Comparison of ENCODE assay signal across 1 cellular context in the genomic region with DNA sequence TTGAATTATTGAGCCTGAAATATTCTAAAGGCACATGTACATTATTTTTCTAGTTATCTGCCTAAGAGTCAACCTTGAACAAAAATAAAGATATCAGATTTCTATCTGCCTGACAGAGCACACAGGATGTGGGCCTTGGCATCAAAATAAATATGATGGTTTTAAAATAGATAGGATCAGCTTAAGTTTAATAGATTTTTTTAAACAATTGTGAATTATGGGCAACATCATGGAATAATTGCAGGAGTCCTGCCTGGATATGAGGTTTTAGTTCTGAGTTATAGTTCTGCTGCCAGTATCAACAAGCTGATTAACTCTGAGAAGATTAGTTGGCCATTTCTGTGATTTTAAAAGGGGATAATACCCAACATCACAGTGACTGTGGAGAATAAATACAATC.
TF ChIP-seq lines count a peak whose summit lies in the region.

No MANE protein-coding gene starts in this region.

TF ChIP-seq in SK-N-SH, 30 proteins besides CTCF, POLR2A, EP300 and RAD21 (continued from another document):
- TF ChIP-seq, protein P1, sequence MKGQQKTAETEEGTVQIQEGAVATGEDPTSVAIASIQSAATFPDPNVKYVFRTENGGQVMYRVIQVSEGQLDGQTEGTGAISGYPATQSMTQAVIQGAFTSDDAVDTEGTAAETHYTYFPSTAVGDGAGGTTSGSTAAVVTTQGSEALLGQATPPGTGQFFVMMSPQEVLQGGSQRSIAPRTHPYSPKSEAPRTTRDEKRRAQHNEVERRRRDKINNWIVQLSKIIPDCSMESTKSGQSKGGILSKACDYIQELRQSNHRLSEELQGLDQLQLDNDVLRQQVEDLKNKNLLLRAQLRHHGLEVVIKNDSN (IDR thresholded peaks at IDR 0.05; ENCODE audit: borderline replicate concordance, low read depth) = no peak
- TF ChIP-seq RXRA (IDR thresholded peaks at IDR 0.05; ENCODE audit: borderline replicate concordance, low read depth) = 0 out of 2 replicates have a peak, but pooled peaks have one; percentile 50
- TF ChIP-seq, protein P2, sequence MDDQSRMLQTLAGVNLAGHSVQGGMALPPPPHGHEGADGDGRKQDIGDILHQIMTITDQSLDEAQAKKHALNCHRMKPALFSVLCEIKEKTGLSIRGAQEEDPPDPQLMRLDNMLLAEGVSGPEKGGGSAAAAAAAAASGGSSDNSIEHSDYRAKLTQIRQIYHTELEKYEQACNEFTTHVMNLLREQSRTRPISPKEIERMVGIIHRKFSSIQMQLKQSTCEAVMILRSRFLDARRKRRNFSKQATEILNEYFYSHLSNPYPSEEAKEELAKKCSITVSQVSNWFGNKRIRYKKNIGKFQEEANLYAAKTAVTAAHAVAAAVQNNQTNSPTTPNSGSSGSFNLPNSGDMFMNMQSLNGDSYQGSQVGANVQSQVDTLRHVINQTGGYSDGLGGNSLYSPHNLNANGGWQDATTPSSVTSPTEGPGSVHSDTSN (IDR thresholded peaks at IDR 0.05) = peak; percentile 87
- TF ChIP-seq MEF2A (IDR thresholded peaks at IDR 0.05; ENCODE audit: borderline replicate concordance, low read depth) = no peak
- peak; percentile 85 for TF ChIP-seq TCF12 (IDR thresholded peaks at IDR 0.05)
- TF ChIP-seq RFX5 (IDR thresholded peaks at IDR 0.05; ENCODE audit: low read length) = no peak
- no peak for TF ChIP-seq GABPA (IDR thresholded peaks at IDR 0.05; ENCODE audit: low read depth)
- peak; percentile 39; the same call in 1 of the 2 replicates for TF ChIP-seq FOSL2 (IDR thresholded peaks at IDR 0.05; ENCODE audit: borderline replicate concordance, low read depth)
- TF ChIP-seq IRF3 (IDR thresholded peaks at IDR 0.05; ENCODE audit: low read depth, low read length) = no peak
- TF ChIP-seq FOXJ3 (CRISPR knock-in tag; IDR thresholded peaks at IDR 0.05) = no peak
- 0 out of 2 replicates have a peak, but pooled peaks have one; percentile 24 for TF ChIP-seq SIN3A (IDR thresholded peaks at IDR 0.05; ENCODE audit: borderline replicate concordance, low read depth, low read length)
- no peak for TF ChIP-seq NRF1 (IDR thresholded peaks at IDR 0.05; ENCODE audit: low read depth, low read length)
- no peak for TF ChIP-seq YY1 (IDR thresholded peaks at IDR 0.05; ENCODE audit: low read depth)
- TF ChIP-seq MXI1 (IDR thresholded peaks at IDR 0.05; ENCODE audit: low read depth, low read length) = no peak
- no peak for TF ChIP-seq SMC3 (IDR thresholded peaks at IDR 0.05; ENCODE audit: low read depth, low read length)
- peak; percentile 84 for TF ChIP-seq NFIC (IDR thresholded peaks at IDR 0.05; ENCODE audit: borderline replicate concordance)
- TF ChIP-seq USF2 (IDR thresholded peaks at IDR 0.05; ENCODE audit: borderline replicate concordance, low read depth, low read length) = no peak
- no peak for TF ChIP-seq ELF1 (IDR thresholded peaks at IDR 0.05)
- peak; percentile 55; the same call in 1 of the 2 replicates for TF ChIP-seq POLR2AphosphoS5 (IDR thresholded peaks at IDR 0.05; ENCODE audit: low read depth, low read length)
- no peak for TF ChIP-seq CHD2 (IDR thresholded peaks at IDR 0.05; ENCODE audit: low read length, partially characterized antibody)
- TF ChIP-seq ZBTB33 (IDR thresholded peaks at IDR 0.05; ENCODE audit: borderline replicate concordance, low read depth) = no peak
- no peak for TF ChIP-seq REST (IDR thresholded peaks at IDR 0.05; ENCODE audit: low read depth, low read length)
